In the genomic region with DNA sequence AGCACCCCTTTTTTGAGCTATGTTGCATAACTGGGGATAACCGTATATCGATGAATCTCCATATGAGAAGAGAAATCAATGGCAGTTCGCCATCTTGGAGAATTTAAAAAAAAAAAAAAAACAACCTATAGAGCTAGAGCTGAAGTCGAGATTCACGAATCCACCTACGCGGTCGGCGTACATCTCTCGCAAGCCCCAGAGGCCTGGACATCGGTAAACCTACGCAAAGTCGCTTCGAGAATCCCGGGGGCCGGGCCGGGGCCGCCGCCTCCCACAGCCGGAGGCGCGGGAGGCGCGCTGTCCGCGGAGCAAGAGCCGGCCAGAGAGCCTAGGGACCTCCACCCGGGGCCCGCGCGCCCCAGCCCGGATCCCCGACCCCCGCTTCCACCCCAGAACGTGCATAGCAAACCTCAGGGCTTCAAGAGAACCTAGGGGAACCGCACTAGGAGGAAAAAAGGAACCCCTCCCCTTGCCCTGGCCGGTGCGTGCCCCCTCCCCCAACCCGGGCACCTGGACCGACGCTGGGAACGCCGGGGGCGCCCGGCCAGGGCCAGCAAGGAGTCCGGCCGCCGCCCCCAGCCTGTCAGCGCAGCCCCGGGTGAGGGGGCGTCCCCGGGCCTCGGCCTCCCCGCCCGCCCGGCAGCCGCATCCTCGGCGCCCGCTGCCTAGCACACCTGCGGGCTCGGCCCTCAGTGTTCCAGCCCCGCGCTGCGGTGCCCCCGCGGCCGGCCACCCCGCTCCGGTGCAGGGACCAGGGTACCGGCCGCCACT, we compare ENCODE assay signal across 8 cellular contexts. TPM values are rescaled to one million over a fixed set of nuclear protein-coding genes. Genes with fewer than 3 reads are reported as not detected.
A peak's percentile ranks its signal among the peaks of the same experiment; 100 is the strongest.
DNase-seq lines count a peak whose midpoint lies in the region; ATAC-seq and TF ChIP-seq lines count a peak whose summit lies in the region.

No MANE protein-coding gene starts in this region.

- no peaks in the 10 kb centered on the region for H3K27me3 ChIP-seq in HUES6 (ENCODE audit: control insufficient read depth, insufficient read depth, low read length)

- H3K36me3 Mint-ChIP-seq in neural crest cell (ENCODE audit: low read depth), result peaks cover 14% of the 10 kb centered on the region

- peak; percentile 68 for ATAC-seq in GM21515 (IDR thresholded peaks at IDR 0.05; ENCODE audit: unreplicated experiment)
- peak; percentile 77 for ATAC-seq in stimulated activated naive CD8-positive, alpha-beta T cell treated with anti-CD3 and anti-CD28 coated beads, Interleukin-15, amount 100 ng/mL, for 72 hours

- H3K27ac ChIP-seq in HUES6 (ENCODE audit: low read depth, low read length), result peak overlapping the region; percentile 93

- no peak for TF ChIP-seq CTCF in neural crest cell (conservative IDR thresholded peaks at IDR 0.05)

- peak overlapping the region; percentile 87 for H3K4me3 ChIP-seq in HUES6 (ENCODE audit: low read depth, low read length)

- H3K9me3 Mint-ChIP-seq in neural crest cell, result no peaks in the 10 kb centered on the region
- H3K9me3 Mint-ChIP-seq in stimulated activated naive CD8-positive, alpha-beta T cell treated with anti-CD3 and anti-CD28 coated beads, Interleukin-15, amount 100 ng/mL, for 72 hours, result no peaks in the 10 kb centered on the region

- H3K9me3 ChIP-seq in HUES6 (ENCODE audit: control insufficient read depth, insufficient read depth, low read depth, low read length), result no peaks in the 10 kb centered on the region

- H3K4me3 Mint-ChIP-seq in neural crest cell, result peak overlapping the region; percentile 96
- H3K4me3 Mint-ChIP-seq in stimulated activated naive CD8-positive, alpha-beta T cell treated with anti-CD3 and anti-CD28 coated beads, Interleukin-15, amount 100 ng/mL, for 72 hours, result peak overlapping the region; percentile 87

- H3K27ac Mint-ChIP-seq in neural crest cell (ENCODE audit: unreplicated experiment), result peak overlapping the region; percentile 99
- H3K27ac Mint-ChIP-seq in stimulated activated naive CD8-positive, alpha-beta T cell treated with anti-CD3 and anti-CD28 coated beads, Interleukin-15, amount 100 ng/mL, for 72 hours, result peak overlapping the region in 1 of 2 donors; percentile 64

- DNase-seq in Caki2 (ENCODE audit: low read depth) (peak; percentile 84), RPMI8226 (peak; percentile 54), foreskin melanocyte (peak; percentile 69), neural crest cell (ENCODE audit: low read depth, low spot score) (peak; percentile 77)
- DNase-seq in activated naive CD4-positive, alpha-beta T cell (lab: John Stamatoyannopoulos, UW), result peak; percentile 5 to 70 (median 43)
- DNase-seq in stimulated activated naive CD8-positive, alpha-beta T cell treated with anti-CD3 and anti-CD28 coated beads, Interleukin-15, amount 100 ng/mL, for 72 hours, result peak; percentile 79 to 81

- H3K36me3 ChIP-seq in HUES6 (ENCODE audit: control insufficient read depth, insufficient read depth, low read length), result peaks cover 31% of the 10 kb centered on the region

- in situ Hi-C loops in Caki2 (cut with HindIII; ENCODE audit: low pct_unique_long_range_greater_than_20kb, low sequenced_read_pairs), result no loop called here

- H3K9ac ChIP-seq in HUES6 (ENCODE audit: low read length), result peak overlapping the region; percentile 93

- peaks cover 6% of the 10 kb centered on the region for H3K27me3 Mint-ChIP-seq in neural crest cell (ENCODE audit: low read depth)
- H3K27me3 Mint-ChIP-seq in stimulated activated naive CD8-positive, alpha-beta T cell treated with anti-CD3 and anti-CD28 coated beads, Interleukin-15, amount 100 ng/mL, for 72 hours, result peaks cover 28% of the 10 kb centered on the region

- peaks cover 51% of the 10 kb centered on the region for H3K4me1 Mint-ChIP-seq in neural crest cell
- peaks cover 15% of the 10 kb centered on the region for H3K4me1 Mint-ChIP-seq in stimulated activated naive CD8-positive, alpha-beta T cell treated with anti-CD3 and anti-CD28 coated beads, Interleukin-15, amount 100 ng/mL, for 72 hours

- H3K4me1 ChIP-seq in HUES6 (ENCODE audit: control insufficient read depth, insufficient read depth, low read length), result peaks cover 32% of the 10 kb centered on the region

RNA-seq across cellular contexts. Expression of gene PFN2, which starts 0.6 kb away (rescaled TPM):
- total RNA-seq in Caki2 (2014; rRNA removed; shearing (Covaris generic); ENCODE audit: low replicate concordance), result 339 and 354 TPM in 2 replicates
- total RNA-seq in neural crest cell, result 277 and 282 TPM in 2 replicates

Comparison
In these comparisons a context has a peak if more than half of its experiments do, and no peak if none do; other contexts are left out.
1. Peak in every context shown above with its lines: DNase-seq, ATAC-seq, H3K4me3 ChIP-seq and H3K27ac ChIP-seq.